In genomic region chr15:26724381-26724780, GRCh38 we compare ENCODE assay signal across 21 cellular contexts. TPM values are rescaled to one million over a fixed set of nuclear protein-coding genes. Genes with fewer than 3 reads are reported as not detected.
"Had no signal": no experiment of that assay in that cellular context is flagged by ENCODE, and none has a peak within 500 bp of the region (broad histone marks: within the 10 kb centered on the region; RNA-seq: fewer than 3 reads in every experiment).

No MANE protein-coding gene starts in this region.

- H3K4me3 ChIP-seq: colonic mucosa, esophagus squamous epithelium, gastrocnemius medialis, heart right ventricle, left lung, lower lobe of right lung had no signal

- H3K36me3 ChIP-seq: colonic mucosa, esophagus squamous epithelium, gastrocnemius medialis, heart right ventricle, left lung, lower lobe of right lung had no signal

- H3K27ac ChIP-seq: colonic mucosa, esophagus squamous epithelium, gastrocnemius medialis, heart right ventricle, left lung, lower lobe of right lung had no signal

- H3K27me3 ChIP-seq: colonic mucosa, esophagus squamous epithelium, gastrocnemius medialis had no signal

- H3K4me1 ChIP-seq: colonic mucosa, esophagus squamous epithelium, gastrocnemius medialis, heart right ventricle, left lung, lower lobe of right lung had no signal

- H3K9me3 ChIP-seq: colonic mucosa, esophagus squamous epithelium, gastrocnemius medialis, lower lobe of right lung had no signal

- DNase-seq: colonic mucosa; cortex of kidney; effector CD4-positive, alpha-beta T cell; effector memory CD4-positive, alpha-beta T cell; esophagus squamous epithelium; foreskin fibroblast; foreskin melanocyte; gastrocnemius medialis; glutamatergic neuron; head of caudate nucleus; heart right ventricle; hippocampal formation; left cardiac atrium; left lung; left ventricle myocardium superior; lower lobe of right lung; mesenchymal stem cell; midbrain; naive thymus-derived CD4-positive, alpha-beta T cell had no signal

RNA-seq across cellular contexts. Expression of gene GABRB3, which starts 48.5 kb away (rescaled TPM):
- total RNA-seq: endothelial cell of umbilical vein, glomerular endothelial cell had no signal
- polyA plus RNA-seq: naive thymus-derived CD4-positive, alpha-beta T cell had no signal
